1 cellular context compared by ENCODE assay signal in genomic region chr3:42658091-42658770, GRCh38.
TF ChIP-seq lines count a peak whose summit lies in the region.

No MANE protein-coding gene starts in this region.

TF ChIP-seq in K562, 482 proteins besides CTCF, POLR2A, EP300 and RAD21:
- TF ChIP-seq EHMT2 (IDR thresholded peaks at IDR 0.05) = no peak
- TF ChIP-seq SIN3B (IDR thresholded peaks at IDR 0.05; ENCODE audit: low read depth) = no peak
- TF ChIP-seq CHD1 (IDR thresholded peaks at IDR 0.05; ENCODE audit: low read length) = no peak
- 0 out of 2 replicates have a peak, but pooled peaks have one; percentile 21 for TF ChIP-seq ZBTB33 (CRISPR knock-in tag; IDR thresholded peaks at IDR 0.05)
- TF ChIP-seq ATF3 (IDR thresholded peaks at IDR 0.05) = no peak
- no peak for TF ChIP-seq ATF3 (CRISPR knock-in tag; conservative IDR thresholded peaks at IDR 0.05)
- no peak for TF ChIP-seq HDAC1 (IDR thresholded peaks at IDR 0.05)
- 0 out of 2 replicates have a peak, but pooled peaks have one; percentile 23 for TF ChIP-seq POLR2G (IDR thresholded peaks at IDR 0.05; ENCODE audit: low read depth, low read length)
- peak; percentile 29; the same call in 1 of the 2 replicates for TF ChIP-seq RBFOX2 (IDR thresholded peaks at IDR 0.05; ENCODE audit: low read depth, low read length)
- no peak for TF ChIP-seq MCM3 (IDR thresholded peaks at IDR 0.05)
